8 cellular contexts compared by ENCODE assay signal in the genomic region with DNA sequence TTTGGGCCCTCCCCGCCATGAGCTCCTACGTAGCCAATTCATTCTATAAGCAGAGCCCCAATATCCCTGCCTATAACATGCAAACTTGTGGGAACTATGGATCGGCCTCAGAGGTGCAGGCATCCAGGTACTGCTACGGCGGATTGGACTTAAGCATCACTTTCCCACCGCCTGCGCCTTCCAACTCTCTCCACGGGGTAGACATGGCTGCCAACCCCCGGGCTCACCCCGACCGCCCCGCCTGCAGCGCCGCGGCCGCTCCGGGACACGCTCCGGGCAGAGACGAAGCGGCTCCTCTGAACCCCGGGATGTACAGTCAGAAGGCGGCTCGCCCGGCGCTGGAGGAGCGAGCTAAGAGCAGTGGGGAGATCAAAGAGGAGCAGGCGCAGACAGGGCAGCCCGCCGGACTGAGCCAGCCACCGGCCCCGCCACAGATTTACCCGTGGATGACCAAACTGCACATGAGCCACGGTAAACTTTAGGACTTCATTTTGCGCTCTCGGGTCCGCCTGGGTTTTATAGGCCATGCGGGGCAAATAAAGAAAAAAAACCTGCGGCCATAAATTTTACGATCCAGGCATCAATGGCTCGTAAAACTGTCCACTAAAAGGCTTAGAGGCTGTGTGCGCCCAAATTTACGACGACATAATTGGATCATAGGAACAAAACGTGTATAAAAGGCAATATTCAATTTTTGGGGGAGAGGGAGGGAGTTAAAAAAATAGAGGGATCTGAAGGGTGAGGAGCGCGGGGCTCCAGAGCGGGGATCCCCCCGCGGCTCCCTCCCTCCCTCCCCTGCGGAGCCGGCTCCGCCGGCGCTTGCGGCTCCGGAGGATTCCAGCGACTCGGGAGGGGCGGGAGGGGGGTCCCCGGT. TPM values are rescaled to one million over a fixed set of nuclear protein-coding genes. Genes with fewer than 3 reads are reported as not detected.
DNase-seq lines count a peak whose midpoint lies in the region; ATAC-seq and TF ChIP-seq lines count a peak whose summit lies in the region.

No MANE protein-coding gene starts in this region.

- no peaks in the 10 kb centered on the region for H3K9me2 ChIP-seq in DOHH2 (replicated peaks; ENCODE audit: control insufficient read depth, low read length)

- H3K4me3 Mint-ChIP-seq in endothelial cell (ENCODE audit: unreplicated experiment) = peak overlapping the region; percentile 47
- H3K4me3 Mint-ChIP-seq in progenitor cell of endocrine pancreas (ENCODE audit: low read depth) = peak overlapping the region; percentile 80

- no peak for TF ChIP-seq CTCF in DOHH2 (IDR thresholded peaks at IDR 0.05; ENCODE audit: low read depth, low read length, poor library complexity, severe bottlenecking)
- TF ChIP-seq CTCF in endothelial cell (IDR thresholded peaks at IDR 0.05; ENCODE audit: unreplicated experiment) = no peak
- TF ChIP-seq CTCF in progenitor cell of endocrine pancreas (IDR thresholded peaks at IDR 0.05; ENCODE audit: unreplicated experiment) = no peak

- no peaks in the 10 kb centered on the region for H4K20me1 ChIP-seq in DOHH2 (ENCODE audit: control insufficient read depth, insufficient read depth, low read depth, low read length)

- H3K27me3 ChIP-seq in DOHH2 (ENCODE audit: control insufficient read depth, low read length) = peaks cover 61% of the 10 kb centered on the region

- DNase-seq in NCI-H1417 treated with DMSO at 0.1 percent for 48 hours (lab: John Stamatoyannopoulos, UW) = peak; percentile 71
- no peak for DNase-seq in endothelial cell (ENCODE audit: low spot score)
- DNase-seq in progenitor cell of endocrine pancreas (ENCODE audit: low spot score, unreplicated experiment) = no peak
- DNase-seq in hepatic stellate cell (ENCODE audit: low spot score) = no peak

- no peaks in the 10 kb centered on the region for H3F3A ChIP-seq in DOHH2 (ENCODE audit: control insufficient read depth, insufficient read depth)

- peaks cover 20% of the 10 kb centered on the region for H3K4me1 ChIP-seq in DOHH2 (ENCODE audit: control insufficient read depth, low read length)

- H3K27ac Mint-ChIP-seq in endothelial cell (ENCODE audit: unreplicated experiment) (no peak overlapping the region), progenitor cell of endocrine pancreas (peak overlapping the region; percentile 86)

- H3K4me3 ChIP-seq in DOHH2 (ENCODE audit: low read length) = no peak overlapping the region

- peaks cover 7% of the 10 kb centered on the region for H3K36me3 Mint-ChIP-seq in endothelial cell (ENCODE audit: low read depth, unreplicated experiment)
- H3K36me3 Mint-ChIP-seq in progenitor cell of endocrine pancreas (ENCODE audit: insufficient read depth) = no peaks in the 10 kb centered on the region

- H3K9me3 Mint-ChIP-seq in endothelial cell (ENCODE audit: unreplicated experiment) (no peaks in the 10 kb centered on the region), progenitor cell of endocrine pancreas (ENCODE audit: low read depth) (no peaks in the 10 kb centered on the region)

- no peaks in the 10 kb centered on the region for H3K9me3 ChIP-seq in DOHH2 (ENCODE audit: control insufficient read depth, insufficient read depth, low read length)

- no peak overlapping the region for H3K27ac ChIP-seq in DOHH2 (ENCODE audit: low read depth, low read length)

- H3K4me1 Mint-ChIP-seq in endothelial cell (ENCODE audit: unreplicated experiment) (peaks cover 29% of the 10 kb centered on the region), progenitor cell of endocrine pancreas (ENCODE audit: low read depth) (peaks cover 22% of the 10 kb centered on the region)

- ATAC-seq in GM18517 (IDR thresholded peaks at IDR 0.05; ENCODE audit: unreplicated experiment) (no peak), GM18502 (IDR thresholded peaks at IDR 0.05; ENCODE audit: poor library complexity, unreplicated experiment) (no peak), HG03469 (IDR thresholded peaks at IDR 0.05; ENCODE audit: unreplicated experiment) (no peak)

- H3K36me3 ChIP-seq in DOHH2 (ENCODE audit: control insufficient read depth, low read length) = no peaks in the 10 kb centered on the region

- H3K79me2 ChIP-seq in DOHH2 (ENCODE audit: control insufficient read depth, low read length) = no peaks in the 10 kb centered on the region

- peak overlapping the region; percentile 58; the same call in 1 of the 2 replicates for H3K4me2 ChIP-seq in DOHH2 (ENCODE audit: low read length)

- peaks cover 55% of the 10 kb centered on the region for H3K27me3 Mint-ChIP-seq in endothelial cell (ENCODE audit: unreplicated experiment)
- H3K27me3 Mint-ChIP-seq in progenitor cell of endocrine pancreas = peaks cover 84% of the 10 kb centered on the region

RNA-seq across cellular contexts. Expression of a gene that starts 0.5 kb away (rescaled TPM):
- not detected for total RNA-seq in endothelial cell (ENCODE audit: unreplicated experiment)
- 2.7 and 4.6 TPM in 2 replicates for total RNA-seq in progenitor cell of endocrine pancreas

RNA-seq across cellular contexts. Expression of a gene that starts 5.1 kb away (rescaled TPM):
- total RNA-seq in endothelial cell (ENCODE audit: unreplicated experiment) = 0.21 TPM
- 0.17 and 0.27 TPM in 2 replicates for total RNA-seq in progenitor cell of endocrine pancreas

RNA-seq across cellular contexts. Expression of a gene that starts 20.3 kb away (rescaled TPM):
- total RNA-seq in endothelial cell (ENCODE audit: unreplicated experiment) (not detected), progenitor cell of endocrine pancreas (19.6 and 19.8 TPM in 2 replicates)

RNA-seq across cellular contexts. Expression of a gene that starts 24.6 kb away (rescaled TPM):
- total RNA-seq in endothelial cell (ENCODE audit: unreplicated experiment) (not detected), progenitor cell of endocrine pancreas (not detected in 2 replicates)

RNA-seq across cellular contexts. Expression of a gene that starts 33.4 kb away (rescaled TPM):
- total RNA-seq in endothelial cell (ENCODE audit: unreplicated experiment) (0.28 TPM), progenitor cell of endocrine pancreas (not detected in 2 replicates)

Comparison
In these comparisons a context has a peak if more than half of its experiments do, and no peak if none do; other contexts are left out.
1. RNA of a gene that starts 20.3 kb away (total RNA-seq): 19.6 to 19.8 TPM in progenitor cell of endocrine pancreas; not detected in endothelial cell (single experiment); every median in the first group is over 10 times any median in the second.